ENCODE assay signal across 1 cellular context in genomic region chr5:43396762-43397304, GRCh38.
TF ChIP-seq lines count a peak whose summit lies in the region.

No MANE protein-coding gene starts in this region.

TF ChIP-seq in SK-N-SH, 30 proteins besides CTCF, POLR2A, EP300 and RAD21 (continued from another document):
- no peak for TF ChIP-seq USF1 (IDR thresholded peaks at IDR 0.05; ENCODE audit: borderline replicate concordance, low read depth)
- TF ChIP-seq NFIC (IDR thresholded peaks at IDR 0.05; ENCODE audit: borderline replicate concordance) = no peak
- TF ChIP-seq TCF12 (IDR thresholded peaks at IDR 0.05) = no peak
- no peak for TF ChIP-seq FOSL2 (IDR thresholded peaks at IDR 0.05; ENCODE audit: borderline replicate concordance, low read depth)
- no peak for TF ChIP-seq TEAD4 (IDR thresholded peaks at IDR 0.05; ENCODE audit: borderline replicate concordance, insufficient read depth)
- no peak for TF ChIP-seq JUND (IDR thresholded peaks at IDR 0.05)
- no peak for TF ChIP-seq SIN3A (IDR thresholded peaks at IDR 0.05; ENCODE audit: borderline replicate concordance, low read depth, low read length)
